In genomic region chr1:221778535-221779142, GRCh38 we compare ENCODE assay signal across 10 cellular contexts. TPM values are rescaled to one million over a fixed set of nuclear protein-coding genes. Genes with fewer than 3 reads are reported as not detected.
DNase-seq lines count a peak whose midpoint lies in the region; ATAC-seq and TF ChIP-seq lines count a peak whose summit lies in the region.
"Had no signal": no experiment of that assay in that cellular context is flagged by ENCODE, and none has a peak within 500 bp of the region (broad histone marks: within the 10 kb centered on the region; RNA-seq: fewer than 3 reads in every experiment).

No MANE protein-coding gene starts in this region.

- no peak for TF ChIP-seq CTCF in adrenal gland (IDR thresholded peaks at IDR 0.05)

- peaks cover 63 to 84% of the 10 kb centered on the region in 2 donors for H3K4me1 Mint-ChIP-seq in stimulated activated naive B cell treated with anti-CD40 and anti-IgM and Interleukin-4, amounts not matched to agents 10 μg/mL and 1 μg/mL and 100 μg/mL, for 72 hours

- no peaks in the 10 kb centered on the region for H3K9me3 Mint-ChIP-seq in stimulated activated naive B cell treated with anti-CD40 and anti-IgM and Interleukin-4, amounts not matched to agents 10 μg/mL and 1 μg/mL and 100 μg/mL, for 72 hours

- no peaks in the 10 kb centered on the region for H3K4me1 ChIP-seq in adrenal gland (replicated peaks in 1 of 2)

- H3K4me3 Mint-ChIP-seq in stimulated activated naive B cell treated with anti-CD40 and anti-IgM and Interleukin-4, amounts not matched to agents 10 μg/mL and 1 μg/mL and 100 μg/mL, for 72 hours, result peak overlapping the region; percentile 50 to 54

- H3K9me3 ChIP-seq in adrenal gland (replicated peaks in 1 of 3), result no peaks in the 10 kb centered on the region

- WGBS in adrenal gland, 4 donors, result 74 to 82% (median 77%) methylated on average over 7 to 8 of the region's 8 CpGs

- intact Hi-C loops in adrenal gland (cut with DNase I), result no loop called here

- no peaks in the 10 kb centered on the region for H3K27me3 ChIP-seq in adrenal gland
- H3K27me3 ChIP-seq: cardiac muscle cell had no signal

- peak overlapping the region; percentile 92 for H3K27ac Mint-ChIP-seq in stimulated activated naive B cell treated with anti-CD40 and anti-IgM and Interleukin-4, amounts not matched to agents 10 μg/mL and 1 μg/mL and 100 μg/mL, for 72 hours

- no peak for TF ChIP-seq POLR2A in adrenal gland (IDR thresholded peaks at IDR 0.05)

- H3K4me3 ChIP-seq in adrenal gland, result no peak overlapping the region
- H3K4me3 ChIP-seq: cardiac muscle cell had no signal

- ATAC-seq in HG03064 (IDR thresholded peaks at IDR 0.05; ENCODE audit: low read depth, unreplicated experiment), result peak; percentile 39
- ATAC-seq in stimulated activated naive B cell treated with anti-CD40 and anti-IgM and Interleukin-4, amounts not matched to agents 10 μg/mL and 1 μg/mL and 100 μg/mL, for 72 hours (replicated peaks), result peak; percentile 50 to 51

- no peak overlapping the region for H3K27ac ChIP-seq in adrenal gland
- H3K27ac ChIP-seq: cardiac muscle cell had no signal

- no peaks in the 10 kb centered on the region for H3K27me3 Mint-ChIP-seq in stimulated activated naive B cell treated with anti-CD40 and anti-IgM and Interleukin-4, amounts not matched to agents 10 μg/mL and 1 μg/mL and 100 μg/mL, for 72 hours

- H3K36me3 Mint-ChIP-seq in stimulated activated naive B cell treated with anti-CD40 and anti-IgM and Interleukin-4, amounts not matched to agents 10 μg/mL and 1 μg/mL and 100 μg/mL, for 72 hours, result peaks cover 0 to 4% of the 10 kb centered on the region in 2 donors

- H3K36me3 ChIP-seq in adrenal gland (replicated peaks in 1 of 2), result no peaks in the 10 kb centered on the region
- H3K36me3 ChIP-seq: cardiac muscle cell had no signal

- DNase-seq in activated naive CD4-positive, alpha-beta T cell treated with Interleukin-2 at 50 U/mL for 16 hours, result peak; percentile 32
- no peak for DNase-seq in activated naive CD4-positive, alpha-beta T cell treated with anti-CD3 and anti-CD28 coated beads, Interleukin-2, amount 50 U/mL, for 16 hours
- peak; percentile 5 for DNase-seq in T-helper 9 cell
- DNase-seq in stimulated activated naive B cell treated with anti-CD40 and anti-IgM and Interleukin-4, amounts not matched to agents 10 μg/mL and 1 μg/mL and 100 μg/mL, for 72 hours, result peak; percentile 48
- DNase-seq in NCI-H187 treated with DMSO at 0.1 percent for 48 hours (lab: John Stamatoyannopoulos, UW), result no peak
- DNase-seq in AG08395 (ENCODE audit: low spot score), result no peak
- no peak for DNase-seq in adrenal gland
- DNase-seq: OCI-M1 had no signal

RNA-seq across cellular contexts. Expression of gene DUSP10, which starts 36.8 kb away (rescaled TPM):
- 10 to 100 TPM in 2 of 8 donors, 1 to 10 TPM in 6; 3.7 to 22.1 (median 7.5) TPM for total RNA-seq in adrenal gland
- polyA plus RNA-seq in adrenal gland, result 1 to 10 TPM; 2.6 to 8.1 (median 5.1) TPM

Comparison
In these comparisons a context has a peak if more than half of its experiments do, and no peak if none do; other contexts are left out.
1. DNase-seq: peak in activated naive CD4-positive, alpha-beta T cell treated with Interleukin-2 at 50 U/mL for 16 hours (single experiment), T-helper 9 cell (single experiment) and stimulated activated naive B cell treated with anti-CD40 and anti-IgM and Interleukin-4, amounts not matched to agents 10 μg/mL and 1 μg/mL and 100 μg/mL, for 72 hours (single experiment); none in activated naive CD4-positive, alpha-beta T cell treated with anti-CD3 and anti-CD28 coated beads, Interleukin-2, amount 50 U/mL, for 16 hours (single experiment), NCI-H187 treated with DMSO at 0.1 percent for 48 hours (single experiment), AG08395 (single experiment) and adrenal gland (0 of 7).